ENCODE assay signal across 8 cellular contexts in genomic region chrX:54181196-54181953, GRCh38. TPM values are rescaled to one million over a fixed set of nuclear protein-coding genes. Genes with fewer than 3 reads are reported as not detected.
A peak's percentile ranks its signal among the peaks of the same experiment; 100 is the strongest.
DNase-seq lines count a peak whose midpoint lies in the region; ATAC-seq and TF ChIP-seq lines count a peak whose summit lies in the region.

No MANE protein-coding gene starts in this region.

- H3K27ac ChIP-seq in osteoblast (ENCODE audit: low read depth, low read length), result peak overlapping the region; percentile 37

- H4K20me1 ChIP-seq in osteoblast (ENCODE audit: insufficient read depth, low read length), result peaks cover 6% of the 10 kb centered on the region

- H3K4me1 ChIP-seq in osteoblast (ENCODE audit: insufficient read depth, low read length), result peaks cover 6% of the 10 kb centered on the region

- peak; percentile 15 for DNase-seq in Daoy (ENCODE audit: low read depth)
- DNase-seq in MV-4-11 (lab: John Stamatoyannopoulos, UW), result peak; percentile 4
- peak; percentile 6 for DNase-seq in dermis blood vessel endothelial cell
- no peak for DNase-seq in osteoblast (ENCODE audit: insufficient read length, low spot score, missing footprints)
- DNase-seq in DMS153 treated with DMSO at 0.1 percent for 48 hours (lab: John Stamatoyannopoulos, UW; ENCODE audit: unreplicated experiment), result no peak
- no peak for DNase-seq in sciatic nerve (ENCODE audit: low spot score)
- no peak for DNase-seq in NCI-H1930 (lab: John Stamatoyannopoulos, UW)

- intact Hi-C loops in sciatic nerve (cut with DNase I), result no loop called here

- peaks cover 48% of the 10 kb centered on the region for H3K79me2 ChIP-seq in osteoblast (ENCODE audit: insufficient read depth, low read length)

- H3K36me3 ChIP-seq in osteoblast (ENCODE audit: insufficient read depth, low read length), result peaks cover 3% of the 10 kb centered on the region

- H3K4me2 ChIP-seq in osteoblast (ENCODE audit: insufficient read depth, low read length), result peak overlapping the region; percentile 90

- TF ChIP-seq CTCF in osteoblast (IDR thresholded peaks at IDR 0.05; ENCODE audit: extremely low read depth, low read depth, low read length), result no peak

- peak overlapping the region; percentile 76 for H3K4me3 ChIP-seq in osteoblast (ENCODE audit: insufficient read depth, low read length)

- H2AFZ ChIP-seq in osteoblast (ENCODE audit: low read length), result no peak overlapping the region

- H3K9me3 ChIP-seq in osteoblast (ENCODE audit: low read depth, low read length), result no peaks in the 10 kb centered on the region

- no peaks in the 10 kb centered on the region for H3K27me3 ChIP-seq in osteoblast (ENCODE audit: insufficient read depth, low read length)

- no peak for ATAC-seq in HG03280 (IDR thresholded peaks at IDR 0.05; ENCODE audit: unreplicated experiment)
- no peak for ATAC-seq in sciatic nerve

RNA-seq across cellular contexts. Expression of gene FAM120C, which starts 1.7 kb away (rescaled TPM):
- 9.2 and 12.3 TPM in 2 replicates for total RNA-seq in Daoy (2014; rRNA removed; shearing (Covaris generic))
- total RNA-seq in dermis blood vessel endothelial cell (4.4 and 4.7 TPM in 2 replicates), osteoblast (8.0 TPM in 2 replicates), sciatic nerve (22.5 TPM)

Comparison
In these comparisons a context has a peak if more than half of its experiments do, and no peak if none do; other contexts are left out.
1. DNase-seq: peak in Daoy (single experiment), MV-4-11 (single experiment) and dermis blood vessel endothelial cell (single experiment); none in osteoblast (single experiment), DMS153 treated with DMSO at 0.1 percent for 48 hours (single experiment), sciatic nerve (single experiment) and NCI-H1930 (0 of 2).